9 cellular contexts compared by ENCODE assay signal in the genomic region with DNA sequence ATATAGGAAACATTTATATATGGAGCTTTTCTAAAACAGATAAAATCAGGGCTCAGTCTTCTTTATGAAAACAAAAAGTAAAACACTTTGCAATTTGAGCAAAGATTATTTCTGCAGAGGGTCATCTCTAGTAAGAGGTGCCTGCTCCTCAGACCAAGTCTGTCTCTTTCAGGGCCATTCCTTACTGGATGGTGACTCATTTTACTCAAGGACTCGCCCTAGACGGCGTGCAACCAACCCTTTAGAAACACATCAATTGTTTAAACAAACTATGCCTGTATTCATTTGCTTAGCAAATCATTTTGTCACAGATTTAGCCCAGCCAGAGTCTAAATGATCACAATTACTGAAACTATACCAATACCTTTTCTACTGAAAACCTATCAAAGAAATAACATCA.
DNase-seq lines count a peak whose midpoint lies in the region; ATAC-seq and TF ChIP-seq lines count a peak whose summit lies in the region.
"Had no signal": no experiment of that assay in that cellular context is flagged by ENCODE, and none has a peak within 500 bp of the region (broad histone marks: within the 10 kb centered on the region; RNA-seq: fewer than 3 reads in every experiment).

No MANE protein-coding gene starts in this region.

- no peak overlapping the region for H3K4me3 ChIP-seq in psoas muscle

- peaks cover 4% of the 10 kb centered on the region for H3K36me3 Mint-ChIP-seq in activated CD4-positive, alpha-beta T cell treated with anti-CD3 and anti-CD28 coated beads, Interleukin-2, amount 10 ng/mL, durations not matched to agents 24 days and 14 days (ENCODE audit: low read depth)
- peaks cover 1% of the 10 kb centered on the region for H3K36me3 Mint-ChIP-seq in central memory CD8-positive, alpha-beta T cell (ENCODE audit: insufficient read depth)
- H3K36me3 Mint-ChIP-seq in naive thymus-derived CD8-positive, alpha-beta T cell, result no peaks in the 10 kb centered on the region

- TF ChIP-seq CTCF in psoas muscle (IDR thresholded peaks at IDR 0.05), result no peak

- intact Hi-C loops in activated CD4-positive, alpha-beta T cell treated with anti-CD3 and anti-CD28 coated beads, Interleukin-2, amount 10 ng/mL, durations not matched to agents 24 days and 14 days (cut with micrococcal nuclease), result loop anchor here (1.0 to 2.0 kb wide), 7 partner anchors 9 to 329 kb away; no protein-coding TSS in a partner anchor
- intact Hi-C loops in psoas muscle (cut with DNase I), result no loop called here

- POLR2A ChIA-PET in naive thymus-derived CD8-positive, alpha-beta T cell (lab: Charles Lee), result interaction anchor here (0.8 to 1.1 kb wide), 2 partner anchors 123 to 162 kb away, joined by 3 to 4 read pairs; no protein-coding TSS in a partner anchor

- H3K9me3 ChIP-seq in psoas muscle, result no peaks in the 10 kb centered on the region

- peaks cover 49% of the 10 kb centered on the region for H3K4me1 Mint-ChIP-seq in activated CD4-positive, alpha-beta T cell treated with anti-CD3 and anti-CD28 coated beads, Interleukin-2, amount 10 ng/mL, durations not matched to agents 24 days and 14 days
- H3K4me1 Mint-ChIP-seq in central memory CD8-positive, alpha-beta T cell, result peaks cover 33% of the 10 kb centered on the region
- H3K4me1 Mint-ChIP-seq in naive thymus-derived CD8-positive, alpha-beta T cell, result peaks cover 19 to 43% (median 39%) of the 10 kb centered on the region in 4 donors

- H3K9me3 Mint-ChIP-seq in activated CD4-positive, alpha-beta T cell treated with anti-CD3 and anti-CD28 coated beads, Interleukin-2, amount 10 ng/mL, durations not matched to agents 24 days and 14 days, result peaks cover 3% of the 10 kb centered on the region
- no peaks in the 10 kb centered on the region for H3K9me3 Mint-ChIP-seq in central memory CD8-positive, alpha-beta T cell
- no peaks in the 10 kb centered on the region for H3K9me3 Mint-ChIP-seq in naive thymus-derived CD8-positive, alpha-beta T cell

- no peak overlapping the region for H3K27ac ChIP-seq in psoas muscle

- H3K4me1 ChIP-seq in psoas muscle, result no peaks in the 10 kb centered on the region

- H3K4me3 Mint-ChIP-seq in activated CD4-positive, alpha-beta T cell treated with anti-CD3 and anti-CD28 coated beads, Interleukin-2, amount 10 ng/mL, durations not matched to agents 24 days and 14 days, result peak overlapping the region; percentile 15
- peak overlapping the region; percentile 24 for H3K4me3 Mint-ChIP-seq in central memory CD8-positive, alpha-beta T cell
- peak overlapping the region in 6 of 10 donors; percentile 44 to 83 (median 65) for H3K4me3 Mint-ChIP-seq in naive thymus-derived CD8-positive, alpha-beta T cell

- no peaks in the 10 kb centered on the region for H3K36me3 ChIP-seq in psoas muscle (ENCODE audit: insufficient read depth in 1 of 2, low read depth in 1 of 2)

- peak; percentile 45 for ATAC-seq in HG03439 (IDR thresholded peaks at IDR 0.05; ENCODE audit: unreplicated experiment)
- ATAC-seq in central memory CD8-positive, alpha-beta T cell (replicated peaks; ENCODE audit: extremely low read depth, poor library complexity, severe bottlenecking), result no peak
- no peak for ATAC-seq in naive thymus-derived CD8-positive, alpha-beta T cell
- no peak for ATAC-seq in psoas muscle

- H3K27me3 ChIP-seq in psoas muscle (ENCODE audit: insufficient read depth in 3 of 3, low read length in 2 of 3), result no peaks in the 10 kb centered on the region

- peak; percentile 60 for DNase-seq in activated CD4-positive, alpha-beta T cell treated with anti-CD3 and anti-CD28 coated beads, Interleukin-2, amount 10 ng/mL, durations not matched to agents 24 days and 14 days
- no peak for DNase-seq in activated CD4-positive, alpha-beta T cell treated with anti-CD3 and anti-CD28 coated beads for 48 hours
- DNase-seq in central memory CD8-positive, alpha-beta T cell (ENCODE audit: low spot score in 2 of 2), result no peak
- DNase-seq in naive thymus-derived CD8-positive, alpha-beta T cell, result no peak
- no peak for DNase-seq in retina
- DNase-seq in activated effector memory CD4-positive, alpha-beta T cell treated with Interleukin-2 at 50 U/mL for 16 hours, result no peak
- no peak for DNase-seq in psoas muscle
- DNase-seq: OCI-M1 had no signal

- H3K27me3 Mint-ChIP-seq in activated CD4-positive, alpha-beta T cell treated with anti-CD3 and anti-CD28 coated beads, Interleukin-2, amount 10 ng/mL, durations not matched to agents 24 days and 14 days, result no peaks in the 10 kb centered on the region
- H3K27me3 Mint-ChIP-seq in central memory CD8-positive, alpha-beta T cell, result no peaks in the 10 kb centered on the region
- H3K27me3 Mint-ChIP-seq in naive thymus-derived CD8-positive, alpha-beta T cell, result no peaks in the 10 kb centered on the region

- 68 to 76% (median 70%) methylated on average over 3 of the region's 3 CpGs for WGBS in psoas muscle, 3 donors

- peak overlapping the region; percentile 3 for H3K27ac Mint-ChIP-seq in activated CD4-positive, alpha-beta T cell treated with anti-CD3 and anti-CD28 coated beads, Interleukin-2, amount 10 ng/mL, durations not matched to agents 24 days and 14 days
- H3K27ac Mint-ChIP-seq in central memory CD8-positive, alpha-beta T cell (ENCODE audit: low read depth), result peak overlapping the region; percentile 82
- peak overlapping the region in 9 of 10 donors; percentile 6 to 89 (median 58) for H3K27ac Mint-ChIP-seq in naive thymus-derived CD8-positive, alpha-beta T cell

Comparison
In these comparisons a context has a peak if more than half of its experiments do, and no peak if none do; other contexts are left out.
1. H3K27ac Mint-ChIP-seq: peak in every context shown above with its lines; median percentile 82 in central memory CD8-positive, alpha-beta T cell; 58 in naive thymus-derived CD8-positive, alpha-beta T cell; 3 in activated CD4-positive, alpha-beta T cell treated with anti-CD3 and anti-CD28 coated beads, Interleukin-2, amount 10 ng/mL, durations not matched to agents 24 days and 14 days.
2. H3K4me3 Mint-ChIP-seq: peak in every context shown above with its lines; median percentile 65 in naive thymus-derived CD8-positive, alpha-beta T cell; 24 in central memory CD8-positive, alpha-beta T cell; 15 in activated CD4-positive, alpha-beta T cell treated with anti-CD3 and anti-CD28 coated beads, Interleukin-2, amount 10 ng/mL, durations not matched to agents 24 days and 14 days.